ENCODE assay signal across 30 cellular contexts in the genomic region with DNA sequence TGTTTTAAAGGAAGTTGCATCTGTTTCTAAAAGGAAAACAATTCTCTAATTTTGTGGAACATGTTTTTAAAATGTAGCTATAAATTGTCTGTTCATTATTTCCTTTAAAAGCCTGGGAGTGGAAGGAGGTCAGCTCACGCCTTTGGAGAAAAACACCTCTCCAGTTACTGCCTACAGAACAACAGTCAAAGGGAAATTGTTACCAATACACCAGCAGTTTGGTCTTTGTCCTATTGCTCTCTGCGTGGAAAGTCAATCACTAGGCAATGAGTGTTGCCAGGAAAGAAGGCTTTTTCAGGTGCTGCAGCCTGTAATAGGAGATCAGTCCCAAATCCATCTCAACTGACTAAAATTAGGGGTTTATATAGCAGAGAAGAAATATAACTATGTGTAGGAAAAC. TPM values are rescaled to one million over a fixed set of nuclear protein-coding genes. Genes with fewer than 3 reads are reported as not detected.
"Had no signal": no experiment of that assay in that cellular context is flagged by ENCODE, and none has a peak within 500 bp of the region (broad histone marks: within the 10 kb centered on the region; RNA-seq: fewer than 3 reads in every experiment).

No MANE protein-coding gene starts in this region.

- H3K27me3 ChIP-seq: colonic mucosa, hepatocyte, tibial artery had no signal

- H3K36me3 Mint-ChIP-seq: activated naive CD4-positive, alpha-beta T cell treated with anti-CD3 and anti-CD28 coated beads, Interleukin-2, amount 10 ng/mL, durations not matched to agents 7 days and 5 days had no signal

- H3K4me1 ChIP-seq: colonic mucosa, parathyroid adenoma, tibial artery had no signal

- H3K9me3 ChIP-seq: colonic mucosa, tibial artery had no signal

- DNase-seq: activated CD4-positive, alpha-beta memory T cell treated with anti-CD3 and anti-CD28 coated beads, Interleukin-2, amount 10 ng/mL, durations not matched to agents 7 days and 5 days; activated CD4-positive, alpha-beta T cell treated with anti-CD3 and anti-CD28 coated beads, Interleukin-2, amount 10 ng/mL, durations not matched to agents 24 days and 14 days; activated effector memory CD4-positive, alpha-beta T cell treated with anti-CD3 and anti-CD28 coated beads, Interleukin-2, amount 50 U/mL, for 16 hours; activated naive CD4-positive, alpha-beta T cell treated with anti-CD3 and anti-CD28 coated beads, Interleukin-2, amount 10 ng/mL, durations not matched to agents 7 days and 5 days; activated T-cell treated with anti-CD3 and anti-CD28 coated beads, Interleukin-2, amount 50 U/mL, for 72 hours; amygdala; colonic mucosa; erythroblast; foreskin fibroblast; kidney glomerular epithelial cell; mesendoderm; mucosa of descending colon; nucleus accumbens; right cardiac atrium; stimulated activated CD4-positive, alpha-beta T cell treated with anti-CD3 and anti-CD28 coated beads, Interleukin-12 subunit alpha, Interleukin-12 subunit beta, amount 100 ng/mL, for 4 hours; stimulated activated CD4-positive, alpha-beta T cell treated with anti-CD3 and anti-CD28 coated beads, Interleukin-4, amount 100 ng/mL, for 4 hours; stimulated activated naive CD8-positive, alpha-beta T cell treated with anti-CD3 and anti-CD28 coated beads, Interleukin-15, Interleukin-2, amounts not matched to agents 100 U/mL and 50 U/mL, for 24 hours; tibial artery had no signal

- H3K27me3 Mint-ChIP-seq: activated CD4-positive, alpha-beta memory T cell treated with anti-CD3 and anti-CD28 coated beads, Interleukin-2, amount 10 ng/mL, durations not matched to agents 7 days and 5 days; activated CD4-positive, alpha-beta T cell treated with anti-CD3 and anti-CD28 coated beads, Interleukin-2, amount 10 ng/mL, durations not matched to agents 24 days and 14 days; activated naive CD4-positive, alpha-beta T cell treated with anti-CD3 and anti-CD28 coated beads, Interleukin-2, amount 10 ng/mL, durations not matched to agents 7 days and 5 days had no signal

- H3K4me2 ChIP-seq: hepatocyte had no signal

- H3K4me3 Mint-ChIP-seq: activated CD4-positive, alpha-beta memory T cell treated with anti-CD3 and anti-CD28 coated beads, Interleukin-2, amount 10 ng/mL, durations not matched to agents 7 days and 5 days; activated CD4-positive, alpha-beta T cell treated with anti-CD3 and anti-CD28 coated beads, Interleukin-2, amount 10 ng/mL, durations not matched to agents 24 days and 14 days; activated naive CD4-positive, alpha-beta T cell treated with anti-CD3 and anti-CD28 coated beads, Interleukin-2, amount 10 ng/mL, durations not matched to agents 7 days and 5 days; activated T-cell treated with anti-CD3 and anti-CD28 coated beads, Interleukin-2, amount 50 U/mL, for 72 hours had no signal

- H3K9ac ChIP-seq: parathyroid adenoma had no signal

- H3K27ac Mint-ChIP-seq: activated CD4-positive, alpha-beta memory T cell treated with anti-CD3 and anti-CD28 coated beads, Interleukin-2, amount 10 ng/mL, durations not matched to agents 7 days and 5 days; activated CD4-positive, alpha-beta T cell treated with anti-CD3 and anti-CD28 coated beads, Interleukin-2, amount 10 ng/mL, durations not matched to agents 24 days and 14 days; activated naive CD4-positive, alpha-beta T cell treated with anti-CD3 and anti-CD28 coated beads, Interleukin-2, amount 10 ng/mL, durations not matched to agents 7 days and 5 days; activated T-cell treated with anti-CD3 and anti-CD28 coated beads, Interleukin-2, amount 50 U/mL, for 72 hours had no signal

- H3K36me3 ChIP-seq: colonic mucosa, tibial artery had no signal

- H3K9me3 Mint-ChIP-seq: activated CD4-positive, alpha-beta T cell treated with anti-CD3 and anti-CD28 coated beads, Interleukin-2, amount 10 ng/mL, durations not matched to agents 24 days and 14 days; activated naive CD4-positive, alpha-beta T cell treated with anti-CD3 and anti-CD28 coated beads, Interleukin-2, amount 10 ng/mL, durations not matched to agents 7 days and 5 days had no signal

- H3K4me3 ChIP-seq: colonic mucosa, hepatocyte, mucosa of descending colon, tibial artery had no signal

- H3K79me2 ChIP-seq: hepatocyte, parathyroid adenoma had no signal

- ATAC-seq: activated CD4-positive, CD25-positive, alpha-beta regulatory T cell treated with anti-CD3 and anti-CD28 coated beads, Interleukin-2, amount 50 U/mL, for 24 hours; activated T-cell treated with anti-CD3 and anti-CD28 coated beads, Interleukin-2, amount 50 U/mL, for 72 hours; stimulated activated naive CD8-positive, alpha-beta T cell treated with anti-CD3 and anti-CD28 coated beads, Interleukin-15, Interleukin-2, amounts not matched to agents 100 U/mL and 50 U/mL, for 24 hours had no signal

- FAIRE-seq: bronchial epithelial cell had no signal

- H3K27ac ChIP-seq: colonic mucosa, hepatocyte, parathyroid adenoma, tibial artery had no signal

- H2AFZ ChIP-seq: hepatocyte, parathyroid adenoma had no signal

- H3K4me1 Mint-ChIP-seq: activated CD4-positive, alpha-beta memory T cell treated with anti-CD3 and anti-CD28 coated beads, Interleukin-2, amount 10 ng/mL, durations not matched to agents 7 days and 5 days; activated CD4-positive, alpha-beta T cell treated with anti-CD3 and anti-CD28 coated beads, Interleukin-2, amount 10 ng/mL, durations not matched to agents 24 days and 14 days; activated naive CD4-positive, alpha-beta T cell treated with anti-CD3 and anti-CD28 coated beads, Interleukin-2, amount 10 ng/mL, durations not matched to agents 7 days and 5 days had no signal

RNA-seq across cellular contexts. Expression of a gene that starts 52.9 kb away (rescaled TPM):
- total RNA-seq: activated CD4-positive, alpha-beta memory T cell treated with anti-CD3 and anti-CD28 coated beads, Interleukin-2, amount 10 ng/mL, durations not matched to agents 7 days and 5 days; activated CD4-positive, alpha-beta T cell treated with anti-CD3 and anti-CD28 coated beads, Interleukin-2, amount 10 ng/mL, durations not matched to agents 24 days and 14 days; activated T-cell treated with anti-CD3 and anti-CD28 coated beads, Interleukin-2, amount 50 U/mL, for 72 hours; bronchial epithelial cell; colonic mucosa; fibroblast of lung; hepatocyte; lower leg skin; mucosa of descending colon; pulmonary artery endothelial cell; right cardiac atrium; skeletal muscle tissue; subcutaneous adipose tissue; T-helper 2 cell treated with Interferon-gamma antibody and Interleukin-4, amounts not matched to agents 100 ng/mL and 5 ng/mL, for 36 hours; urinary bladder had no signal
- polyA plus RNA-seq: fibroblast of lung, hepatocyte, neural cell, right cardiac atrium, urinary bladder had no signal
